ENCODE assay signal across 9 cellular contexts in the genomic region with DNA sequence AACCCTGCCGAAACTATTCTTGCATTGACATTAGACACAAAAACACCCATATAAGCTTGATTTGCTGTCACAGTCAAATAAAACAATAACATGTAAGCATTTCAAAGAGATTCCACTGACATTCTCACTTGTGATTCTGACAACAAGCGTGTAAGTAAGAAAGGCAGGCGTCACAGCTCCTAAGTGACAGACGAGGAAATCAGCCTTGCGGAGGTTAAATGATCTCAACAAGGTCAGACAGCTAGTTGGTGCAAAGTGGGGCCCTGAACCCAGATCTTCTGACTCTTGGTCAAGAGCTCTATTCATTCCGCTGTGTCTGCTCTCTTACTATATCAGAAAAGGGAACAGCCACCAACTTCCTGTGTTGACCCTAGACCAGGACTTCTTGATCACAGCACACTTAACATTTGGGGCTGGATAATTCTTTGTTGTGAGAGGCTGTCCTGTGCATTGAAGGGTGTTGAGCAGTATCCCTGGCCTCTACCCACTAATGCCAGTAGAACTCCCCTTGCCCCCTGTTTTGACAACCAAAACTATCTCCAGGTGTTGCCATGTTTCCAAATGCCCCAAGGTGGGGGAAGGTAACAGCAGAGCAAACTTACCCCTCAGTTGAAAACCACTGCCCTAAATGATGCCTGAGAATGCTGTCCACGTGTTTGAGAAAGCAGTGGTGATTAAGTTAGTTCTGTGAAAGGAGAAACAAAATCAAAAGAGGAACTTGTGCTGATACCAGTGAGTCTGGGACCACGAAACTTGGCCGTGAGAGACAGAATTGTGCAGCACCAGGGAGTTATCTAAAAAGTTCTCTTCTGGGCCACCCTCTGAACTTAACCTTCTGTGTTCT.
DNase-seq lines count a peak whose midpoint lies in the region; ATAC-seq lines count a peak whose summit lies in the region.
"Had no signal": no experiment of that assay in that cellular context is flagged by ENCODE, and none has a peak within 500 bp of the region (broad histone marks: within the 10 kb centered on the region; RNA-seq: fewer than 3 reads in every experiment).

No MANE protein-coding gene starts in this region.

- H3K9me3 ChIP-seq in thymus (ENCODE audit: control insufficient read depth), result no peaks in the 10 kb centered on the region
- H3K9me3 ChIP-seq: thoracic aorta had no signal

- peak; percentile 52 for ATAC-seq in HG03460 (IDR thresholded peaks at IDR 0.05; ENCODE audit: unreplicated experiment)
- no peak for ATAC-seq in GM21360 (IDR thresholded peaks at IDR 0.05; ENCODE audit: unreplicated experiment)

- DNase-seq in activated CD4-positive, alpha-beta T cell treated with anti-CD3 and anti-CD28 coated beads, Interleukin-2, amount 10 ng/mL, durations not matched to agents 7 days and 5 days, result peak; percentile 14
- no peak for DNase-seq in activated CD4-positive, alpha-beta T cell treated with anti-CD3 and anti-CD28 coated beads, Interleukin-2, amount 50 U/mL, for 1 hour
- DNase-seq in HT-29 (ENCODE audit: low spot score) (no peak), NCI-H146 treated with DMSO at 0.1 percent for 48 hours (lab: John Stamatoyannopoulos, UW; ENCODE audit: unreplicated experiment) (no peak)

- POLR2A ChIA-PET in activated CD4-positive, alpha-beta T cell treated with anti-CD3 and anti-CD28 coated beads, Interleukin-2, amount 10 ng/mL, durations not matched to agents 7 days and 5 days (lab: Charles Lee), result no interaction called here

- H3K4me3 Mint-ChIP-seq in activated CD4-positive, alpha-beta T cell treated with anti-CD3 and anti-CD28 coated beads, Interleukin-2, amount 10 ng/mL, durations not matched to agents 7 days and 5 days, result no peak overlapping the region
- H3K4me3 Mint-ChIP-seq in activated naive CD8-positive, alpha-beta T cell, result peak overlapping the region; percentile 37

- H3K4me3 ChIP-seq in thymus (ENCODE audit: low read length), result no peak overlapping the region
- H3K4me3 ChIP-seq: thoracic aorta had no signal

- H3K4me1 ChIP-seq in thymus (ENCODE audit: control insufficient read depth, insufficient read depth, low read length), result peaks cover 23% of the 10 kb centered on the region

- H3K9me3 Mint-ChIP-seq in activated CD4-positive, alpha-beta T cell treated with anti-CD3 and anti-CD28 coated beads, Interleukin-2, amount 10 ng/mL, durations not matched to agents 7 days and 5 days, result peaks cover 15% of the 10 kb centered on the region
- peaks cover 9% of the 10 kb centered on the region for H3K9me3 Mint-ChIP-seq in activated naive CD8-positive, alpha-beta T cell (ENCODE audit: low read depth)

- H3K27ac ChIP-seq in thymus (ENCODE audit: low read depth), result peak overlapping the region; percentile 88
- H3K27ac ChIP-seq: thoracic aorta had no signal

- H3K27me3 ChIP-seq in thymus (ENCODE audit: control insufficient read depth, insufficient read depth), result no peaks in the 10 kb centered on the region

- CTCF ChIA-PET in activated CD4-positive, alpha-beta T cell treated with anti-CD3 and anti-CD28 coated beads, Interleukin-2, amount 10 ng/mL, durations not matched to agents 7 days and 5 days (lab: Charles Lee), result interaction anchor here (0.7 to 2.3 kb wide), 9 partner anchors 10 to 56 kb away, joined by 3 to 20 read pairs (median 4); no protein-coding TSS in a partner anchor

- peak overlapping the region; percentile 83 for H3K27ac Mint-ChIP-seq in activated CD4-positive, alpha-beta T cell treated with anti-CD3 and anti-CD28 coated beads, Interleukin-2, amount 10 ng/mL, durations not matched to agents 7 days and 5 days
- H3K27ac Mint-ChIP-seq in activated naive CD8-positive, alpha-beta T cell, result peak overlapping the region; percentile 81

- H3K4me1 Mint-ChIP-seq in activated CD4-positive, alpha-beta T cell treated with anti-CD3 and anti-CD28 coated beads, Interleukin-2, amount 10 ng/mL, durations not matched to agents 7 days and 5 days, result peaks cover 72% of the 10 kb centered on the region
- H3K4me1 Mint-ChIP-seq in activated naive CD8-positive, alpha-beta T cell (ENCODE audit: low read depth), result peaks cover 57% of the 10 kb centered on the region

- H3K27me3 Mint-ChIP-seq in activated CD4-positive, alpha-beta T cell treated with anti-CD3 and anti-CD28 coated beads, Interleukin-2, amount 10 ng/mL, durations not matched to agents 7 days and 5 days, result no peaks in the 10 kb centered on the region
- no peaks in the 10 kb centered on the region for H3K27me3 Mint-ChIP-seq in activated naive CD8-positive, alpha-beta T cell

- 59% methylated on average over 9 of the region's 9 CpGs for WGBS in thymus

- H3K36me3 ChIP-seq in thymus (ENCODE audit: control insufficient read depth, insufficient read depth), result no peaks in the 10 kb centered on the region
- H3K36me3 ChIP-seq: thoracic aorta had no signal

- H3K36me3 Mint-ChIP-seq in activated CD4-positive, alpha-beta T cell treated with anti-CD3 and anti-CD28 coated beads, Interleukin-2, amount 10 ng/mL, durations not matched to agents 7 days and 5 days (ENCODE audit: low read depth), result peaks cover 16% of the 10 kb centered on the region
- peaks cover 4% of the 10 kb centered on the region for H3K36me3 Mint-ChIP-seq in activated naive CD8-positive, alpha-beta T cell
